1 cellular context compared by ENCODE assay signal in the genomic region with DNA sequence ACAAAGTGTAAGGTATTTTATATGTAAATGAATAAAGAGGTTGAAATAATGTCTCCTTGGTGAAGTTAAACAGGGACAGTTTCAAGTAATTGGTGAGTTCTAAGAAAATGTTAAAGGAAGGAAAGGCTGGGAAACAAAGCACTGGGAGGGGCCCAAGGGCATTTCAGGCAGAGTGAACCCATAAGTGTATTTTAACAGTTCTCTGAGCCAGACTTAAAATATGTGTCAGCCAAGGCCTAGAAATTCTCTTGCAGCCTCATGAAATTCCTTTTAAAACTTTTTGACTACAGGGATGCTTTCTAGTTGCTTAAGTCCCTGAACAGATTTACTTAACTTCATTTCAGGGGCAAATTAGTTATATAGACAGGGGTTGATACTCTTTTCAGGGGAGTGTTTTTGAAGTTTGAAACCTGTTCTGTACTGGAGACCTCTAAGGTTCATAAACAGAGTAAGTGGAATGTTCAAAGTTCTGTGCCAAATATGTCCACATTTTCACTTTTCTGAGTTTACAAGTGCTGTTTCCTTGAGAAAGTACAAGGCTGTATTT.
TF ChIP-seq lines count a peak whose summit lies in the region.

No MANE protein-coding gene starts in this region.

TF ChIP-seq in IMR-90, 13 proteins besides CTCF, POLR2A, EP300 and RAD21:
- TF ChIP-seq CHD1 (IDR thresholded peaks at IDR 0.05; ENCODE audit: low read depth, low read length) (no peak), FOS (IDR thresholded peaks at IDR 0.05; ENCODE audit: low read depth, low read length) (no peak), USF2 (IDR thresholded peaks at IDR 0.05; ENCODE audit: low read depth, low read length) (no peak), MXI1 (IDR thresholded peaks at IDR 0.05; ENCODE audit: borderline replicate concordance, low read depth, low read length) (no peak), BHLHE40 (IDR thresholded peaks at IDR 0.05; ENCODE audit: low read depth, low read length) (no peak)
